ENCODE assay signal across 27 cellular contexts in the genomic region with DNA sequence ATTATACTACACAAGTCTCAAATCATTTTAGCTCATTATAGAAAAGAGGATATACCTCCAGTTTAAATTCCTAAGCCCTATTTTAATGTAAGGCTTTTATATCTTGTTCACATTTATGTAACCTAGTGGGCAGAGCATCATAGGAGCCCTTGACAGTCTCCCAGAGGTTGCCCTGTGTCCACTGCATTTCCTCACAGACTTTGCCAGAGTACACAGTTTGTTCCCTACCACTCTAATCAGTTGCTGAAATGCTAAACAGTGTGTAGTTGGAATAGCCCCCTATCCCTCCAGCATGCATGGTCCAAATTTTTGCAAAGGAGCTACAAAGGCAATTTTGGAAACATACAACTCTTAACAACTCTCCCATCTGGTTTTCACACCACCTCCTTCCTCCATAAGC.
"Had no signal": no experiment of that assay in that cellular context is flagged by ENCODE, and none has a peak within 500 bp of the region (broad histone marks: within the 10 kb centered on the region; RNA-seq: fewer than 3 reads in every experiment).

No MANE protein-coding gene starts in this region.

- DNase-seq: activated CD4-positive, alpha-beta memory T cell treated with anti-CD3 and anti-CD28 coated beads, Interleukin-2, amount 10 ng/mL, durations not matched to agents 7 days and 5 days; activated CD4-positive, alpha-beta T cell treated with anti-CD3 and anti-CD28 coated beads for 1 hour; activated CD4-positive, alpha-beta T cell treated with anti-CD3 and anti-CD28 coated beads for 4 hours; activated CD4-positive, alpha-beta T cell treated with anti-CD3 and anti-CD28 coated beads, Interleukin-2, amount 10 ng/mL, durations not matched to agents 7 days and 5 days; activated CD4-positive, alpha-beta T cell treated with anti-CD3 and anti-CD28 coated beads, Interleukin-2, amount 50 U/mL, for 4 hours; activated CD8-positive, alpha-beta memory T cell treated with anti-CD3 and anti-CD28 coated beads, Interleukin-2, amount 50 U/mL, for 48 hours; activated gamma-delta T cell; activated naive CD4-positive, alpha-beta T cell; activated naive CD4-positive, alpha-beta T cell treated with anti-CD3 and anti-CD28 coated beads, Interleukin-2, amount 10 ng/mL, durations not matched to agents 7 days and 5 days; activated naive CD8-positive, alpha-beta T cell treated with anti-CD3 and anti-CD28 coated beads, Interleukin-2, amount 10 ng/mL, durations not matched to agents 7 days and 5 days; activated T-cell treated with anti-CD3 and anti-CD28 coated beads for 4 hours; activated T-cell treated with anti-CD3 and anti-CD28 coated beads, Interleukin-2, amount 50 U/mL, for 24 hours; activated T-cell treated with anti-CD3 and anti-CD28 coated beads, Interleukin-2, amount 50 U/mL, for 72 hours; brain microvascular endothelial cell; dermis blood vessel endothelial cell; effector CD4-positive, alpha-beta T cell; effector memory CD8-positive, alpha-beta T cell; foreskin keratinocyte; gastrocnemius medialis; glutamatergic neuron; heart left ventricle; T-helper 2 cell had no signal

- H3K9me3 ChIP-seq: ascending aorta, esophagus muscularis mucosa, gastrocnemius medialis had no signal

- H3K27ac ChIP-seq: ascending aorta, brain microvascular endothelial cell, coronary artery, esophagus muscularis mucosa, foreskin keratinocyte, gastrocnemius medialis, heart left ventricle had no signal

- ATAC-seq: activated naive CD4-positive, alpha-beta T cell treated with anti-CD3 and anti-CD28 coated beads, Interleukin-2, amount 50 U/mL, for 72 hours; activated T-cell treated with anti-CD3 and anti-CD28 coated beads, Interleukin-2, amount 50 U/mL, for 72 hours; effector memory CD8-positive, alpha-beta T cell; foreskin keratinocyte; gastrocnemius medialis; heart left ventricle; WTC11 had no signal

- H3K27me3 ChIP-seq: ascending aorta, brain microvascular endothelial cell, esophagus muscularis mucosa, foreskin keratinocyte, gastrocnemius medialis, heart left ventricle had no signal

- H3K4me3 ChIP-seq: ascending aorta, coronary artery, esophagus muscularis mucosa, gastrocnemius medialis, heart left ventricle had no signal

- H3K36me3 ChIP-seq: ascending aorta, brain microvascular endothelial cell, esophagus muscularis mucosa, gastrocnemius medialis had no signal
